ENCODE assay signal across 33 cellular contexts in genomic region chr5:42217791-42218190, GRCh38.
"Had no signal": no experiment of that assay in that cellular context is flagged by ENCODE, and none has a peak within 500 bp of the region (broad histone marks: within the 10 kb centered on the region; RNA-seq: fewer than 3 reads in every experiment).

No MANE protein-coding gene starts in this region.

- H3K27me3 ChIP-seq: adrenal gland, body of pancreas, brain microvascular endothelial cell, breast epithelium had no signal

- H3K27ac ChIP-seq: adrenal gland, body of pancreas, brain microvascular endothelial cell, breast epithelium, VCaP had no signal

- H3K9me3 Mint-ChIP-seq: activated B cell treated with CpG ODN at 0.5 μM for 24 hours; activated CD4-positive, alpha-beta memory T cell treated with anti-CD3 and anti-CD28 coated beads for 36 hours; activated CD4-positive, alpha-beta T cell treated with anti-CD3 and anti-CD28 coated beads, Interleukin-2, amount 10 ng/mL, durations not matched to agents 24 days and 14 days; activated naive CD4-positive, alpha-beta T cell treated with anti-CD3 and anti-CD28 coated beads for 36 hours; activated naive CD8-positive, alpha-beta T cell treated with anti-CD3 and anti-CD28 coated beads for 36 hours; activated T-cell treated with anti-CD3 and anti-CD28 coated beads, Interleukin-2, amount 50 U/mL, for 4 hours; activated T-cell treated with anti-CD3 and anti-CD28 coated beads, Interleukin-2, amount 50 U/mL, for 72 hours; activated T-helper 1 cell treated with anti-CD3 and anti-CD28 coated beads, Interleukin-12 subunit alpha, Interleukin-12 subunit beta, Interleukin-2, Interleukin-4 antibody, amounts not matched to agents 30 ng/mL and 10 ng/mL and 1 ng/mL, durations not matched to agents 14 hours and 24 hours and 36 hours; activated T-helper 17 cell treated with anti-CD3 and anti-CD28 coated beads, Interleukin-2, amount 50 U/mL, for 72 hours; T-helper 2 cell treated with Interferon-gamma antibody and Interleukin-4, amounts not matched to agents 5 μg/mL and 100 μg/mL, for 36 hours had no signal

- H3K27me3 Mint-ChIP-seq: activated B cell treated with CpG ODN at 0.5 μM for 24 hours; activated CD4-positive, alpha-beta memory T cell treated with anti-CD3 and anti-CD28 coated beads for 36 hours; activated CD4-positive, alpha-beta T cell treated with anti-CD3 and anti-CD28 coated beads, Interleukin-2, amount 10 ng/mL, durations not matched to agents 24 days and 14 days; activated CD8-positive, alpha-beta T cell treated with anti-CD3 and anti-CD28 coated beads for 36 hours; activated naive CD8-positive, alpha-beta T cell treated with anti-CD3 and anti-CD28 coated beads for 36 hours had no signal

- ATAC-seq: activated CD8-positive, alpha-beta T cell treated with anti-CD3 and anti-CD28 coated beads for 36 hours; activated T-cell treated with anti-CD3 and anti-CD28 coated beads, Interleukin-2, amount 50 U/mL, for 4 hours; activated T-cell treated with anti-CD3 and anti-CD28 coated beads, Interleukin-2, amount 50 U/mL, for 72 hours; activated T-helper 17 cell treated with anti-CD3 and anti-CD28 coated beads, Interleukin-2, amount 50 U/mL, for 72 hours; body of pancreas had no signal

- H3K36me3 ChIP-seq: adrenal gland, brain microvascular endothelial cell, breast epithelium had no signal

- H3K4me1 ChIP-seq: adrenal gland, body of pancreas, breast epithelium had no signal

- H3K27ac Mint-ChIP-seq: activated B cell treated with CpG ODN at 0.5 μM for 24 hours; activated CD4-positive, alpha-beta memory T cell treated with anti-CD3 and anti-CD28 coated beads for 36 hours; activated CD4-positive, alpha-beta T cell treated with anti-CD3 and anti-CD28 coated beads, Interleukin-2, amount 10 ng/mL, durations not matched to agents 24 days and 14 days; activated CD8-positive, alpha-beta T cell treated with anti-CD3 and anti-CD28 coated beads for 36 hours; activated naive CD4-positive, alpha-beta T cell treated with anti-CD3 and anti-CD28 coated beads for 36 hours; activated naive CD4-positive, alpha-beta T cell treated with anti-CD3 and anti-CD28 coated beads, Interleukin-2, amount 50 U/mL, for 72 hours; activated naive CD8-positive, alpha-beta T cell treated with anti-CD3 and anti-CD28 coated beads for 36 hours; activated T-cell treated with anti-CD3 and anti-CD28 coated beads, Interleukin-2, amount 50 U/mL, for 72 hours; activated T-helper 1 cell treated with anti-CD3 and anti-CD28 coated beads, Interleukin-12 subunit alpha, Interleukin-12 subunit beta, Interleukin-2, Interleukin-4 antibody, amounts not matched to agents 30 ng/mL and 10 ng/mL and 1 ng/mL, durations not matched to agents 14 hours and 24 hours and 36 hours; activated T-helper 17 cell treated with anti-CD3 and anti-CD28 coated beads, Interleukin-2, amount 50 U/mL, for 72 hours; T-helper 2 cell treated with Interferon-gamma antibody and Interleukin-4, amounts not matched to agents 5 μg/mL and 100 μg/mL, for 36 hours had no signal

- H3K9me3 ChIP-seq: adrenal gland, body of pancreas, breast epithelium had no signal

- DNase-seq: activated B cell treated with CpG ODN at 0.5 μM for 24 hours; activated CD4-positive, alpha-beta memory T cell treated with anti-CD3 and anti-CD28 coated beads for 36 hours; activated CD4-positive, alpha-beta T cell treated with anti-CD3 and anti-CD28 coated beads for 4 hours; activated CD4-positive, alpha-beta T cell treated with anti-CD3 and anti-CD28 coated beads, Interleukin-2, amount 10 ng/mL, durations not matched to agents 24 days and 14 days; activated CD4-positive, alpha-beta T cell treated with anti-CD3 and anti-CD28 coated beads, Interleukin-2, amount 50 U/mL, for 1 hour; activated CD4-positive, alpha-beta T cell treated with anti-CD3 and anti-CD28 coated beads, Interleukin-2, amount 50 U/mL, for 4 hours; activated CD4-positive, CD25-positive, alpha-beta regulatory T cell treated with anti-CD3 and anti-CD28 coated beads, Interleukin-2, amount 50 U/mL, for 72 hours; activated CD8-positive, alpha-beta memory T cell treated with anti-CD3 and anti-CD28 coated beads, Interleukin-2, amount 50 U/mL, for 4 hours; activated CD8-positive, alpha-beta T cell treated with anti-CD3 and anti-CD28 coated beads for 36 hours; activated effector memory CD4-positive, alpha-beta T cell treated with anti-CD3 and anti-CD28 coated beads, Interleukin-2, amount 50 U/mL, for 16 hours; activated gamma-delta T cell treated with Interleukin-2 at 50 U/mL for 16 hours; activated naive CD4-positive, alpha-beta T cell; activated naive CD4-positive, alpha-beta T cell treated with anti-CD3 and anti-CD28 coated beads for 36 hours; activated naive CD4-positive, alpha-beta T cell treated with anti-CD3 and anti-CD28 coated beads, Interleukin-2, amount 50 U/mL, for 16 hours; activated naive CD8-positive, alpha-beta T cell treated with anti-CD3 and anti-CD28 coated beads for 36 hours; activated T-cell treated with anti-CD3 and anti-CD28 coated beads for 4 hours; activated T-cell treated with anti-CD3 and anti-CD28 coated beads, Interleukin-2, amount 50 U/mL, for 1 hour; activated T-cell treated with anti-CD3 and anti-CD28 coated beads, Interleukin-2, amount 50 U/mL, for 4 hours; activated T-cell treated with anti-CD3 and anti-CD28 coated beads, Interleukin-2, amount 50 U/mL, for 72 hours; adrenal gland; amniotic stem cell; aorta; body of pancreas; brain microvascular endothelial cell; central memory CD4-positive, alpha-beta T cell; T-helper 2 cell; T-helper 9 cell had no signal

- H3K36me3 Mint-ChIP-seq: activated CD4-positive, alpha-beta memory T cell treated with anti-CD3 and anti-CD28 coated beads for 36 hours; activated naive CD4-positive, alpha-beta T cell treated with anti-CD3 and anti-CD28 coated beads, Interleukin-2, amount 50 U/mL, for 72 hours; activated naive CD8-positive, alpha-beta T cell treated with anti-CD3 and anti-CD28 coated beads for 36 hours had no signal

- H3K4me3 ChIP-seq: adrenal gland, body of pancreas, breast epithelium had no signal

- H3K4me1 Mint-ChIP-seq: activated B cell treated with CpG ODN at 0.5 μM for 24 hours; activated CD4-positive, alpha-beta T cell treated with anti-CD3 and anti-CD28 coated beads, Interleukin-2, amount 10 ng/mL, durations not matched to agents 24 days and 14 days; activated naive CD8-positive, alpha-beta T cell treated with anti-CD3 and anti-CD28 coated beads for 36 hours; activated T-helper 17 cell treated with anti-CD3 and anti-CD28 coated beads, Interleukin-2, amount 50 U/mL, for 72 hours had no signal

- H3K4me3 Mint-ChIP-seq: activated B cell treated with CpG ODN at 0.5 μM for 24 hours; activated CD4-positive, alpha-beta memory T cell treated with anti-CD3 and anti-CD28 coated beads for 36 hours; activated CD4-positive, alpha-beta T cell treated with anti-CD3 and anti-CD28 coated beads, Interleukin-2, amount 10 ng/mL, durations not matched to agents 24 days and 14 days; activated CD8-positive, alpha-beta T cell treated with anti-CD3 and anti-CD28 coated beads for 36 hours; activated naive CD4-positive, alpha-beta T cell treated with anti-CD3 and anti-CD28 coated beads for 36 hours; activated naive CD8-positive, alpha-beta T cell treated with anti-CD3 and anti-CD28 coated beads for 36 hours; activated T-cell treated with anti-CD3 and anti-CD28 coated beads, Interleukin-2, amount 50 U/mL, for 4 hours; activated T-cell treated with anti-CD3 and anti-CD28 coated beads, Interleukin-2, amount 50 U/mL, for 72 hours; activated T-helper 1 cell treated with anti-CD3 and anti-CD28 coated beads, Interleukin-12 subunit alpha, Interleukin-12 subunit beta, Interleukin-2, Interleukin-4 antibody, amounts not matched to agents 30 ng/mL and 10 ng/mL and 1 ng/mL, durations not matched to agents 14 hours and 24 hours and 36 hours; activated T-helper 17 cell treated with anti-CD3 and anti-CD28 coated beads, Interleukin-2, amount 50 U/mL, for 72 hours; T-helper 2 cell treated with Interferon-gamma antibody and Interleukin-4, amounts not matched to agents 5 μg/mL and 100 μg/mL, for 36 hours had no signal
